Comparison of ENCODE assay signal across 8 cellular contexts in the genomic region with DNA sequence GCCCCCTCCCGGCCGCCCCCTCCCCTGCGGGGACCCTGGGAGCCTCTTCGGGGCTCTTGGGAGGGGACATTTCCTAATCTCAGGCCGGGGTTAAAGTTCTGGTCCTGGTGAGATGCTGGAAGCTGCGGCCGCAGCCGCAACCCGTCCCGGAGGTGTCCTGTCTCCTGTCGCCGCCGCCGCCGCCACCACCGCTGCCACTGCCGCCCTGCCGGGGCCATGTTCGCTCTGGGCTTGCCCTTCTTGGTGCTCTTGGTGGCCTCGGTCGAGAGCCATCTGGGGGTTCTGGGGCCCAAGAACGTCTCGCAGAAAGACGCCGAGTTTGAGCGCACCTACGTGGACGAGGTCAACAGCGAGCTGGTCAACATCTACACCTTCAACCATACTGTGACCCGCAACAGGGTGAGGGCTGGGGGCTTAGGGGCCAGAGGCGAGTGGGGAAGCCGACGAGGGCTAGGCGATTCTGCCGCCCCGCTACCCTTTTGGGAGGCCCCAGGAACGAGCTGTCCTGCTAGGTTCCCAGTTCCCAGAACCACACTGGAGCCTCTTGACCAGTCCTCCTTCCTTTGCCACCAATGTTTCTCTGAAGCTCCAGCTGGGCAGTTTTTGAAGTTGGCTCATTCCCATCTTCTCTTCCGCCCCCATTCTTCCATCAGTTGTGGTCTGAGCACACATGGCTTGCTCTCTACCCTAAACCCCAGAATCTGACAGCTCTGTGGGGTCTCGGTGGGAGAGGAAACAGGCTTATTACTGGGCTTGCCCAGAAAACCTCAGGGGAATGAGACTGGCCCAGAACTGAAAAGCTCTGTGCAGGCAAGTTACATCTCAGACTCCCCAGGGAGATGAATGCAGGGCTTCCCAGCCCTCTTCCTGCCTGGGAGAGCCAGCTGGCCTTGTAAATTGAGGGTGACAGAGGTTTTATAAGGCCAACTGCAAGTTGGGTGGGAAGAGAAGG.
DNase-seq lines count a peak whose midpoint lies in the region; FAIRE-seq and TF ChIP-seq lines count a peak whose summit lies in the region.

No MANE protein-coding gene starts in this region.

- DNase-seq in HAP-1 (ENCODE audit: low spot score in 2 of 2): peak in 1 of 2 experiments; percentile 59
- peak; percentile 26 for DNase-seq in NCI-H1105 treated with DMSO at 0.1 percent for 48 hours (lab: John Stamatoyannopoulos, UW)
- DNase-seq in activated T-cell treated with anti-CD3 and anti-CD28 coated beads, Interleukin-2, amount 50 U/mL, for 24 hours: no peak
- DNase-seq in fibroblast of mammary gland (ENCODE audit: low read depth): peak; percentile 57
- peak; percentile 16 for DNase-seq in urothelium cell line (ENCODE audit: low spot score)
- no peak for DNase-seq in SKM-1 treated with dmso at 0.1 percent for 144 hours (lab: John Stamatoyannopoulos, UW; ENCODE audit: unreplicated experiment)

- TF ChIP-seq CTCF in fibroblast of mammary gland (conservative IDR thresholded peaks at IDR 0.05; ENCODE audit: control insufficient read depth, insufficient read depth, low read depth, low read length): no peak

- no peak for FAIRE-seq in urothelium cell line (lab: Jason Lieb, UNC)

- peak overlapping the region; percentile 91 for H3K4me3 Mint-ChIP-seq in activated T-cell treated with anti-CD3 and anti-CD28 coated beads, Interleukin-2, amount 50 U/mL, for 24 hours

- H3K4me1 ChIP-seq in HAP-1 (peaks cover 20% of the 10 kb centered on the region), neuron (ENCODE audit: insufficient read depth, low read length) (peaks cover 20% of the 10 kb centered on the region)

- no peaks in the 10 kb centered on the region for H3K9me3 ChIP-seq in HAP-1
- no peaks in the 10 kb centered on the region for H3K9me3 ChIP-seq in neuron (ENCODE audit: low read length)

- peak overlapping the region; percentile 68 for H2AFZ ChIP-seq in neuron (ENCODE audit: low read depth, low read length)

- H3K4me3 ChIP-seq in GM08714 (ENCODE audit: low read length): peak overlapping the region; percentile 83
- H3K4me3 ChIP-seq in HAP-1: peak overlapping the region; percentile 56
- peak overlapping the region; percentile 73 for H3K4me3 ChIP-seq in fibroblast of mammary gland (ENCODE audit: control insufficient read depth, low read depth, low read length)
- peak overlapping the region; percentile 74 for H3K4me3 ChIP-seq in neuron (ENCODE audit: low read length)

- peaks cover 23% of the 10 kb centered on the region for H3K36me3 Mint-ChIP-seq in activated T-cell treated with anti-CD3 and anti-CD28 coated beads, Interleukin-2, amount 50 U/mL, for 24 hours (ENCODE audit: low read depth)

- H3K27me3 ChIP-seq in HAP-1 (ENCODE audit: low read depth): no peaks in the 10 kb centered on the region
- no peaks in the 10 kb centered on the region for H3K27me3 ChIP-seq in neuron (ENCODE audit: insufficient read depth, low read length)

- in situ Hi-C loops in HAP-1 (cut with MboI; ENCODE audit: low sequenced_read_pairs): no loop called here

- H3K9me3 Mint-ChIP-seq in activated T-cell treated with anti-CD3 and anti-CD28 coated beads, Interleukin-2, amount 50 U/mL, for 24 hours: no peaks in the 10 kb centered on the region

- H3K4me1 Mint-ChIP-seq in activated T-cell treated with anti-CD3 and anti-CD28 coated beads, Interleukin-2, amount 50 U/mL, for 24 hours (ENCODE audit: low read depth): peaks cover 30% of the 10 kb centered on the region

- H3K36me3 ChIP-seq in HAP-1 (replicated peaks) (peaks cover 3% of the 10 kb centered on the region), neuron (ENCODE audit: insufficient read depth, low read length) (peaks cover 11% of the 10 kb centered on the region)

- no peaks in the 10 kb centered on the region for H3K27me3 Mint-ChIP-seq in activated T-cell treated with anti-CD3 and anti-CD28 coated beads, Interleukin-2, amount 50 U/mL, for 24 hours

- H3K27ac Mint-ChIP-seq in activated T-cell treated with anti-CD3 and anti-CD28 coated beads, Interleukin-2, amount 50 U/mL, for 24 hours: peak overlapping the region; percentile 84

Comparison
In these comparisons a context has a peak if more than half of its experiments do, and no peak if none do; other contexts are left out.
1. DNase-seq: peak in NCI-H1105 treated with DMSO at 0.1 percent for 48 hours (single experiment), fibroblast of mammary gland (single experiment) and urothelium cell line (single experiment); none in activated T-cell treated with anti-CD3 and anti-CD28 coated beads, Interleukin-2, amount 50 U/mL, for 24 hours (single experiment) and SKM-1 treated with dmso at 0.1 percent for 144 hours (single experiment).
2. Peak in every context shown above with its lines, with median percentiles within 50 percentile points of each other: H3K4me3 ChIP-seq.